10 cellular contexts compared by ENCODE assay signal in the genomic region with DNA sequence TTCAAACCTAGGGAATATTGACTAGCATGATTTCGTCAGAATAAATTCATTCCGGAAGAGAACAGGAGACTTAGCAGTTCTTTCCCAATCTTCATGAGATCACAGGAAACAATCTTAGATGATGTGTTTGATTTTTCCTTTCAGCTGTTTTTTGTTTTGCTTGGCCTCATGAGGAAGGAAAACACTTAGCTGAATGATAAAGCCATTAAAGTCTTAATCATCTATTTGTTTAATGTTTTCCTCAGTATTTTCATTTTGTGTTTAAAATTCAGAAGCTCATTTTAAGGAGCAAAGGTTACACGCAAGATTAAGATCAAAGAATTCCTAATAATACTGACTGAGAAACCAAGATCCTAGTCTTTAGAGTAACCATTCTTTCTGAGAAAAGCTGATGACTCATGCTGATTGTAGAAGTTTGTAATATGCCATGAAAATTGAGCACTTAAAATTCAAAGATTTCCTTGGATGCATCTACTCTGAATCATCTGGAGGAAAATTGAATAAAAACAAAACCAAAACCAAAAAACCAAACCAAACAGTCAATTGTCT. TPM values are rescaled to one million over a fixed set of nuclear protein-coding genes. Genes with fewer than 3 reads are reported as not detected.
DNase-seq lines count a peak whose midpoint lies in the region; ATAC-seq, FAIRE-seq and TF ChIP-seq lines count a peak whose summit lies in the region.
"Had no signal": no experiment of that assay in that cellular context is flagged by ENCODE, and none has a peak within 500 bp of the region (broad histone marks: within the 10 kb centered on the region; RNA-seq: fewer than 3 reads in every experiment).

No MANE protein-coding gene starts in this region.

- H2AFZ ChIP-seq in astrocyte (ENCODE audit: low read depth, low read length) = no peak overlapping the region
- H2AFZ ChIP-seq in HepG2 (ENCODE audit: low read length) = no peak overlapping the region

- peak overlapping the region; percentile 64 for H3K9ac ChIP-seq in astrocyte (ENCODE audit: low read length)
- no peak overlapping the region for H3K9ac ChIP-seq in HepG2 (ENCODE audit: insufficient read depth, low read depth, low read length)

- H4K20me1 ChIP-seq in astrocyte (ENCODE audit: insufficient read depth, low read length) (no peaks in the 10 kb centered on the region), HepG2 (ENCODE audit: insufficient read depth, low read length) (no peaks in the 10 kb centered on the region)

- peak overlapping the region; percentile 44 for H3K27ac ChIP-seq in A673 (ENCODE audit: low read depth, low read length, poor library complexity, severe bottlenecking)
- H3K27ac ChIP-seq in astrocyte (ENCODE audit: low read depth, low read length) = peak overlapping the region; percentile 95
- H3K27ac ChIP-seq in HepG2 (ENCODE audit: extremely low read length, insufficient read depth, low read length) = no peak overlapping the region

- FAIRE-seq in astrocyte (lab: Jason Lieb, UNC) = peak; percentile 99
- no peak for FAIRE-seq in HepG2 (lab: Jason Lieb, UNC)

- 14% methylated on average over 3 of the region's 3 CpGs for WGBS in HepG2 (ENCODE audit: low lambda C conversion rate)

- DNase-seq in A673 (ENCODE audit: low spot score) (peak; percentile 96), HFF-Myc (ENCODE audit: extremely low read depth, low read depth) (peak; percentile 69), astrocyte (ENCODE audit: low read depth) (peak; percentile 98), iris pigment epithelial cell (ENCODE audit: low read depth) (peak; percentile 89), DMS79 (lab: John Stamatoyannopoulos, UW) (no peak), HepG2 (ENCODE audit: low spot score) (no peak)
- no peak for DNase-seq in T-helper 2 cell treated with Interferon-gamma antibody and Interleukin-4, amounts not matched to agents 5 μg/mL and 100 μg/mL, for 36 hours (ENCODE audit: low spot score)

- no peaks in the 10 kb centered on the region for H3K79me2 ChIP-seq in astrocyte (ENCODE audit: insufficient read depth, low read length)
- no peaks in the 10 kb centered on the region for H3K79me2 ChIP-seq in HepG2 (ENCODE audit: insufficient read depth, low read length)

- CTCF ChIA-PET in A673 (lab: Charles Lee) (no interaction called here), HepG2 (lab: Yijun Ruan, JAX; ENCODE audit: low intra/inter-chr PET ratio, low total read pairs) (no interaction called here)

- BruUV-seq in A673 (replicated peaks; lab: Mats Ljungman, UMichigan) (no TSS peak), HepG2 (replicated peaks; lab: Mats Ljungman, UMichigan) (no TSS peak)

- H3K4me1 ChIP-seq in A673 (ENCODE audit: insufficient read depth, low read length, poor library complexity, severe bottlenecking) (peaks cover 40% of the 10 kb centered on the region), astrocyte (ENCODE audit: insufficient read depth, low read length) (peaks cover 29% of the 10 kb centered on the region), HepG2 (ENCODE audit: insufficient read depth, low read length) (no peaks in the 10 kb centered on the region)

- H3K27me3 ChIP-seq in A673 (replicated peaks; ENCODE audit: insufficient read depth, low read depth, low read length, poor library complexity) = no peaks in the 10 kb centered on the region
- no peaks in the 10 kb centered on the region for H3K27me3 ChIP-seq in astrocyte (ENCODE audit: insufficient read depth, low read length)
- H3K27me3 ChIP-seq in HepG2 (ENCODE audit: control insufficient read depth in 1 of 2, insufficient read depth in 2 of 2, low read length in 2 of 2) = no peaks in the 10 kb centered on the region; a peak in 1 of 5 replicates

- no peaks in the 10 kb centered on the region for H3K36me3 Mint-ChIP-seq in astrocyte (ENCODE audit: low read depth, unreplicated experiment)
- no peaks in the 10 kb centered on the region for H3K36me3 Mint-ChIP-seq in T-helper 2 cell treated with Interferon-gamma antibody and Interleukin-4, amounts not matched to agents 5 μg/mL and 100 μg/mL, for 36 hours (ENCODE audit: low read depth)
- H3K36me3 Mint-ChIP-seq: CD14-positive monocyte had no signal

- H3K36me3 ChIP-seq in A673 (ENCODE audit: insufficient read depth, low read length, poor library complexity, severe bottlenecking) = no peaks in the 10 kb centered on the region
- no peaks in the 10 kb centered on the region for H3K36me3 ChIP-seq in astrocyte (ENCODE audit: insufficient read depth, low read length)
- H3K36me3 ChIP-seq in HepG2 (replicated peaks in 1 of 2; ENCODE audit: control insufficient read depth in 1 of 2, insufficient read depth in 2 of 2, low read length in 2 of 2) = no peaks in the 10 kb centered on the region

- no peak for TF ChIP-seq RAD21 in HepG2 (CRISPR knock-in tag; IDR thresholded peaks at IDR 0.05)

- no peak for TF ChIP-seq CTCF in A673 (conservative IDR thresholded peaks at IDR 0.05; ENCODE audit: low read depth, low read length)
- no peak for TF ChIP-seq CTCF in HFF-Myc (IDR thresholded peaks at IDR 0.05; ENCODE audit: low read depth, low read length, missing control alignments)
- TF ChIP-seq CTCF in astrocyte (IDR thresholded peaks at IDR 0.05; ENCODE audit: insufficient read depth, low read depth, low read length) = no peak
- no peak for TF ChIP-seq CTCF in HepG2 (CRISPR knock-in tag; IDR thresholded peaks at IDR 0.05)

- TF ChIP-seq POLR2A in HepG2 (IDR thresholded peaks at IDR 0.05; ENCODE audit: insufficient read depth in 1 of 2, low read depth in 2 of 2, low read length in 2 of 2) = no peak

- no peak for ATAC-seq in HG03196 (IDR thresholded peaks at IDR 0.05; ENCODE audit: unreplicated experiment)
- ATAC-seq in HepG2 = no peak
- ATAC-seq: Right ventricle myocardium inferior had no signal

- H3K4me3 ChIP-seq in A673 (ENCODE audit: low read depth, low read length, poor library complexity, severe bottlenecking) (no peak overlapping the region), HFF-Myc (replicated peaks; ENCODE audit: low read depth, low read length) (no peak overlapping the region), astrocyte (ENCODE audit: insufficient read depth, low read depth, low read length) (no peak overlapping the region), HepG2 (replicated peaks in 1 of 3; ENCODE audit: insufficient read depth in 1 of 3, low read depth in 2 of 3, low read length in 3 of 3) (no peak overlapping the region)

- no peak overlapping the region for H3K4me3 Mint-ChIP-seq in astrocyte (ENCODE audit: unreplicated experiment)
- no peak overlapping the region for H3K4me3 Mint-ChIP-seq in T-helper 2 cell treated with Interferon-gamma antibody and Interleukin-4, amounts not matched to agents 5 μg/mL and 100 μg/mL, for 36 hours
- H3K4me3 Mint-ChIP-seq: CD14-positive monocyte had no signal

- H3K27me3 Mint-ChIP-seq in astrocyte (ENCODE audit: low read depth, unreplicated experiment) = no peaks in the 10 kb centered on the region
- peaks cover 2% of the 10 kb centered on the region for H3K27me3 Mint-ChIP-seq in T-helper 2 cell treated with Interferon-gamma antibody and Interleukin-4, amounts not matched to agents 5 μg/mL and 100 μg/mL, for 36 hours (ENCODE audit: low read depth)

- intact Hi-C loops in A673 (cut with micrococcal nuclease; ENCODE audit: unreplicated experiment) = loop anchor here (10.0 kb wide), 2 partner anchors 286 to 436 kb away; no protein-coding TSS in a partner anchor
- intact Hi-C loops in HepG2 (cut with micrococcal nuclease; ENCODE audit: unreplicated experiment) = no loop called here

- H3K4me2 ChIP-seq in astrocyte (ENCODE audit: low read length) = peak overlapping the region; percentile 49
- no peak overlapping the region for H3K4me2 ChIP-seq in HepG2 (ENCODE audit: low read depth, low read length)

- in situ Hi-C loops in HepG2 (cut with HindIII; ENCODE audit: extremely low pct_ligation_motif_present, low pct_unique_long_range_greater_than_20kb) = no loop called here

- peak overlapping the region; percentile 89 for H3K27ac Mint-ChIP-seq in astrocyte (ENCODE audit: unreplicated experiment)
- H3K27ac Mint-ChIP-seq in T-helper 2 cell treated with Interferon-gamma antibody and Interleukin-4, amounts not matched to agents 5 μg/mL and 100 μg/mL, for 36 hours = no peak overlapping the region
- H3K27ac Mint-ChIP-seq: CD14-positive monocyte had no signal

- H3K9me3 ChIP-seq in A673 (ENCODE audit: low read depth, low read length, poor library complexity, severe bottlenecking) (no peaks in the 10 kb centered on the region), astrocyte (ENCODE audit: insufficient read depth, low read depth, low read length) (no peaks in the 10 kb centered on the region), HepG2 (ENCODE audit: low read length) (no peaks in the 10 kb centered on the region)

- no peaks in the 10 kb centered on the region for H3K9me3 Mint-ChIP-seq in astrocyte (ENCODE audit: unreplicated experiment)
- H3K9me3 Mint-ChIP-seq in T-helper 2 cell treated with Interferon-gamma antibody and Interleukin-4, amounts not matched to agents 5 μg/mL and 100 μg/mL, for 36 hours = no peaks in the 10 kb centered on the region

- POLR2A ChIA-PET in A673 (lab: Charles Lee; ENCODE audit: low non-redundant PET) = interaction anchor here (0.5 to 0.7 kb wide), 3 partner anchors 13 to 988 kb away, joined by 3 to 7 read pairs (median 3); no protein-coding TSS in a partner anchor
- POLR2A ChIA-PET in HepG2 (lab: Yijun Ruan, JAX) = no interaction called here

- H3K4me1 Mint-ChIP-seq in astrocyte (ENCODE audit: low read depth, unreplicated experiment) = peaks cover 27% of the 10 kb centered on the region
- H3K4me1 Mint-ChIP-seq in T-helper 2 cell treated with Interferon-gamma antibody and Interleukin-4, amounts not matched to agents 5 μg/mL and 100 μg/mL, for 36 hours (ENCODE audit: low read depth) = peaks cover 9% of the 10 kb centered on the region
- H3K4me1 Mint-ChIP-seq: CD14-positive monocyte had no signal

- no peak for TF ChIP-seq EP300 in HepG2 (IDR thresholded peaks at IDR 0.05; ENCODE audit: low read depth in 2 of 2, low read length in 2 of 2)
- no peak for TF ChIP-seq EP300 in HepG2 (CRISPR knock-in tag; IDR thresholded peaks at IDR 0.05; ENCODE audit: borderline replicate concordance)

RNA-seq across cellular contexts. Expression of gene TBC1D19, which starts 15.4 kb away (rescaled TPM):
- total RNA-seq in A673 (2021) (9.9 and 10.9 TPM in 2 replicates), astrocyte (10.5 and 12.6 TPM in 2 replicates), HepG2 (2016; rRNA removed; fragmentation: Illumina TruSeq; extraction: Trizol) (3.5 and 3.6 TPM in 2 replicates)
- 2.0 and 2.6 TPM in 2 replicates for total RNA-seq in HepG2 (2016; cell fraction: cytosol; rRNA removed; fragmentation: Illumina TruSeq; extraction: Trizol; ENCODE audit: low read depth)
- total RNA-seq in HepG2 (2016; cell fraction: insoluble cytoplasmic fraction; rRNA removed; fragmentation: Illumina TruSeq; extraction: Trizol) = 3.5 and 3.6 TPM in 2 replicates
- total RNA-seq in HepG2 (2016; cell fraction: membrane; rRNA removed; fragmentation: Illumina TruSeq; extraction: Trizol) = 1.8 and 2.2 TPM in 2 replicates
- total RNA-seq in HepG2 (2016; cell fraction: nucleus; rRNA removed; fragmentation: Illumina TruSeq; extraction: Trizol) = 6.0 and 8.4 TPM in 2 replicates
- 1.3 and 1.6 TPM in 2 replicates for polyA plus RNA-seq in HepG2 (2011; rRNA removed)
- 0.46 and 0.73 TPM in 2 replicates for polyA plus RNA-seq in HepG2 (2011; cell fraction: cytosol; rRNA removed)
- polyA plus RNA-seq in HepG2 (2011; cell fraction: nucleus; rRNA removed) = 1.8 and 2.5 TPM in 2 replicates
- polyA plus RNA-seq in HepG2 (2012) = 0.51 and 1.0 TPM in 2 replicates
- polyA plus RNA-seq in HepG2 (2016; cell fraction: cytosol; fragmentation: Illumina TruSeq; extraction: Trizol; ENCODE audit: low read depth) = 0.84 and 0.85 TPM in 2 replicates
- polyA plus RNA-seq in HepG2 (2016; cell fraction: insoluble cytoplasmic fraction; fragmentation: Illumina TruSeq; extraction: Trizol; ENCODE audit: low read depth) = 2.2 and 3.8 TPM in 2 replicates
- polyA plus RNA-seq in HepG2 (2016; cell fraction: membrane; fragmentation: Illumina TruSeq; extraction: Trizol; ENCODE audit: low read depth) = 0.68 and 0.78 TPM in 2 replicates
- polyA plus RNA-seq in HepG2 (2016; cell fraction: nucleus; fragmentation: Illumina TruSeq; extraction: Trizol; ENCODE audit: insufficient read depth, low read depth) = 2.7 and 3.1 TPM in 2 replicates
- 0.92 and 2.7 TPM in 2 replicates for polyA minus RNA-seq in HepG2 (2011; rRNA and poly(A)+ RNA removed; ENCODE audit: low replicate concordance)
- 0.44 and 1.6 TPM in 2 replicates for polyA minus RNA-seq in HepG2 (2011; cell fraction: cytosol; rRNA and poly(A)+ RNA removed)
- 11.6 and 15.9 TPM in 2 replicates for polyA minus RNA-seq in HepG2 (2011; cell fraction: nucleus; rRNA and poly(A)+ RNA removed)

Comparison
In these comparisons a context has a peak if more than half of its experiments do, and no peak if none do; other contexts are left out.
1. DNase-seq: peak in A673 (single experiment), HFF-Myc (single experiment), astrocyte (single experiment) and iris pigment epithelial cell (single experiment); none in DMS79 (single experiment), T-helper 2 cell treated with Interferon-gamma antibody and Interleukin-4, amounts not matched to agents 5 μg/mL and 100 μg/mL, for 36 hours (single experiment) and HepG2 (single experiment).